13 cellular contexts compared by ENCODE assay signal in genomic region chr19:35894342-35894741, GRCh38.
DNase-seq lines count a peak whose midpoint lies in the region; TF ChIP-seq lines count a peak whose summit lies in the region.
"Had no signal": no experiment of that assay in that cellular context is flagged by ENCODE, and none has a peak within 500 bp of the region (broad histone marks: within the 10 kb centered on the region; RNA-seq: fewer than 3 reads in every experiment).

No MANE protein-coding gene starts in this region.

- DNase-seq in activated T-cell treated with anti-CD3 and anti-CD28 coated beads, Interleukin-2, amount 50 U/mL, for 24 hours: no peak
- no peak for DNase-seq in activated T-cell treated with anti-CD3 and anti-CD28 coated beads for 4 hours
- DNase-seq in GM13977 (ENCODE audit: low spot score): no peak
- no peak for DNase-seq in NCI-H226
- DNase-seq: ACHN; CD4-positive, CD25-positive, alpha-beta regulatory T cell; DMS79; GM23248 had no signal

- H3K9me3 ChIP-seq in HEK293 (ENCODE audit: control insufficient read depth, insufficient read depth, low read depth, low read length): no peaks in the 10 kb centered on the region
- no peaks in the 10 kb centered on the region for H3K9me3 ChIP-seq in neutrophil
- H3K9me3 ChIP-seq: BLaER1 treated with 17β-estradiol and CSF1 and Interleukin-3, amounts not matched to agents 10 nM and 100 nM had no signal

- peaks cover 43% of the 10 kb centered on the region for H3K4me1 Mint-ChIP-seq in activated T-cell treated with anti-CD3 and anti-CD28 coated beads, Interleukin-2, amount 50 U/mL, for 24 hours (ENCODE audit: low read depth)
- peaks cover 26% of the 10 kb centered on the region for H3K4me1 Mint-ChIP-seq in activated naive CD8-positive, alpha-beta T cell (ENCODE audit: low read depth)

- CTCF ChIA-PET in HEK293 (lab: Yijun Ruan, JAX): interaction anchor here (1.2 to 4.9 kb wide), 6 partner anchors 9 to 53 kb away, joined by 3 to 66 read pairs (median 4); no protein-coding TSS in a partner anchor

- H3K4me3 Mint-ChIP-seq in activated T-cell treated with anti-CD3 and anti-CD28 coated beads, Interleukin-2, amount 50 U/mL, for 24 hours: no peak overlapping the region
- H3K4me3 Mint-ChIP-seq in activated naive CD8-positive, alpha-beta T cell: peak overlapping the region; percentile 10

- H3K4me3 ChIP-seq in HEK293 (ENCODE audit: low read depth, low read length) (no peak overlapping the region), neutrophil (ENCODE audit: low read depth in 1 of 2, low read length in 1 of 2) (no peak overlapping the region)
- H3K4me3 ChIP-seq: BLaER1 treated with 17β-estradiol and CSF1 and Interleukin-3, amounts not matched to agents 10 nM and 100 nM; GM12878; GM23248 had no signal

- peaks cover 72 to 81% of the 10 kb centered on the region in 2 experiments for H3K36me3 ChIP-seq in HEK293 (ENCODE audit: control insufficient read depth in 2 of 2, insufficient read depth in 1 of 2, low read length in 2 of 2)
- H3K36me3 ChIP-seq in neutrophil: peaks cover 86% of the 10 kb centered on the region

- in situ Hi-C loops in GM13977 (cut with MboI; ENCODE audit: low pct_unique_long_range_greater_than_20kb, low sequenced_read_pairs, unreplicated experiment): no loop called here

- no peaks in the 10 kb centered on the region for H3K9me3 Mint-ChIP-seq in activated T-cell treated with anti-CD3 and anti-CD28 coated beads, Interleukin-2, amount 50 U/mL, for 24 hours
- no peaks in the 10 kb centered on the region for H3K9me3 Mint-ChIP-seq in activated naive CD8-positive, alpha-beta T cell (ENCODE audit: low read depth)

- peak overlapping the region; percentile 52 for H3K27ac Mint-ChIP-seq in activated T-cell treated with anti-CD3 and anti-CD28 coated beads, Interleukin-2, amount 50 U/mL, for 24 hours
- H3K27ac Mint-ChIP-seq in activated naive CD8-positive, alpha-beta T cell: peak overlapping the region; percentile 41

- peaks cover 5% of the 10 kb centered on the region for H3K4me1 ChIP-seq in HEK293 (ENCODE audit: control insufficient read depth, insufficient read depth, low read length)
- peaks cover 27 to 30% of the 10 kb centered on the region in 2 experiments for H3K4me1 ChIP-seq in neutrophil (ENCODE audit: control insufficient read depth in 1 of 2, insufficient read depth in 1 of 2, low read depth in 1 of 2, low read length in 1 of 2)

- POLR2A ChIA-PET in HEK293 (lab: Yijun Ruan, JAX): interaction anchor here (0.6 to 1.1 kb wide), 3 partner anchors 11 to 37 kb away, joined by 3 to 6 read pairs (median 6); no protein-coding TSS in a partner anchor

- no peaks in the 10 kb centered on the region for H3K27me3 ChIP-seq in neutrophil
- H3K27me3 ChIP-seq: BLaER1 treated with 17β-estradiol and CSF1 and Interleukin-3, amounts not matched to agents 10 nM and 100 nM had no signal

- H3K36me3 Mint-ChIP-seq in activated T-cell treated with anti-CD3 and anti-CD28 coated beads, Interleukin-2, amount 50 U/mL, for 24 hours (ENCODE audit: low read depth): peaks cover 95% of the 10 kb centered on the region
- peaks cover 6% of the 10 kb centered on the region for H3K36me3 Mint-ChIP-seq in activated naive CD8-positive, alpha-beta T cell

- TF ChIP-seq CTCF in HEK293 (tag by site-specific recombination; IDR thresholded peaks at IDR 0.05) (no peak), neutrophil (IDR thresholded peaks at IDR 0.05) (no peak), GM13977 (IDR thresholded peaks at IDR 0.05; ENCODE audit: extremely low read depth, insufficient read depth, missing control alignments) (no peak)

- no peaks in the 10 kb centered on the region for H3K27me3 Mint-ChIP-seq in activated T-cell treated with anti-CD3 and anti-CD28 coated beads, Interleukin-2, amount 50 U/mL, for 24 hours
- no peaks in the 10 kb centered on the region for H3K27me3 Mint-ChIP-seq in activated naive CD8-positive, alpha-beta T cell
- H3K27me3 Mint-ChIP-seq: CD4-positive, CD25-positive, alpha-beta regulatory T cell had no signal

- H3K27ac ChIP-seq in HEK293 (ENCODE audit: extremely low read depth, low read depth, low read length): no peak overlapping the region
- H3K27ac ChIP-seq in neutrophil: peak overlapping the region; percentile 56
- H3K27ac ChIP-seq: BLaER1 treated with 17β-estradiol and CSF1 and Interleukin-3, amounts not matched to agents 10 nM and 100 nM; GM23248 had no signal

TF ChIP-seq in HEK293, 187 proteins besides CTCF, POLR2A, EP300 and RAD21:
- TF ChIP-seq ZFP69B (tag by site-specific recombination; IDR thresholded peaks at IDR 0.05): no peak
- no peak for TF ChIP-seq ZNF223 (tag by site-specific recombination; IDR thresholded peaks at IDR 0.05)
- peak; percentile 84 for TF ChIP-seq ZNF121 (tag by site-specific recombination; IDR thresholded peaks at IDR 0.05)
- no peak for TF ChIP-seq ZFP37 (tag by site-specific recombination; IDR thresholded peaks at IDR 0.05)
